Comparison of ENCODE assay signal across 21 cellular contexts in genomic region chr2:230903251-230904150, GRCh38. TPM values are rescaled to one million over a fixed set of nuclear protein-coding genes. Genes with fewer than 3 reads are reported as not detected.
DNase-seq lines count a peak whose midpoint lies in the region; ATAC-seq, FAIRE-seq and TF ChIP-seq lines count a peak whose summit lies in the region.
"Had no signal": no experiment of that assay in that cellular context is flagged by ENCODE, and none has a peak within 500 bp of the region (broad histone marks: within the 10 kb centered on the region; RNA-seq: fewer than 3 reads in every experiment).

No MANE protein-coding gene starts in this region.

- H2BK5ac ChIP-seq in H1 (ENCODE audit: low read depth, low read length) = peak overlapping the region; percentile 87; the same call in 1 of the 2 replicates

- WGBS in H1 (ENCODE audit: extremely low coverage in 1 of 2, insufficient coverage in 1 of 2, insufficient read length in 1 of 2, insufficient replicate concordance in 2 of 2, low coverage in 1 of 2, low lambda C conversion rate in 2 of 2, missing lambda C conversion rate in 1 of 2), 2 experiments = 88% methylated on average over 18 of the region's 18 CpGs; no CpG with 5 or more reads in 1 of the 2 experiments

- TF ChIP-seq EP300 in H1 (IDR thresholded peaks at IDR 0.05; ENCODE audit: borderline replicate concordance in 1 of 2, low read depth in 2 of 2, low read length in 2 of 2) = no peak

- H3K9me3 ChIP-seq in H1 (ENCODE audit: insufficient read depth in 2 of 2, low read depth in 1 of 2, low read length in 1 of 2) = no peaks in the 10 kb centered on the region

- DNase-seq in activated CD8-positive, alpha-beta T cell treated with anti-CD3 and anti-CD28 coated beads for 36 hours = no peak
- no peak for DNase-seq in activated CD8-positive, alpha-beta T cell treated with anti-CD3 and anti-CD28 coated beads, Interleukin-2, amount 10 ng/mL, durations not matched to agents 7 days and 5 days
- DNase-seq in activated CD4-positive, alpha-beta memory T cell treated with anti-CD3 and anti-CD28 coated beads, Interleukin-2, amount 10 ng/mL, durations not matched to agents 7 days and 5 days = peak; percentile 15
- no peak for DNase-seq in H1 (ENCODE audit: low read depth in 1 of 2, low spot score in 2 of 2)
- no peak for DNase-seq in foreskin keratinocyte
- DNase-seq: C1 segment of cervical spinal cord; GM23248; NCI-H1105 treated with DMSO at 0.1 percent for 48 hours; NCI-H524 treated with DMSO at 0.1 percent for 48 hours; Right ventricle myocardium superior; stimulated activated CD4-positive, alpha-beta T cell treated with anti-CD3 and anti-CD28 coated beads, Interleukin-1b, Interleukin-23, amount 100 ng/mL, for 48 hours had no signal

- no peaks in the 10 kb centered on the region for H3K36me3 ChIP-seq in H1 (ENCODE audit: control insufficient read depth in 2 of 4, insufficient read depth in 4 of 4, low read length in 3 of 4)

- peak overlapping the region; percentile 8 for H2BK120ac ChIP-seq in H1 (replicated peaks; ENCODE audit: low read depth, low read length)

- H3K27ac Mint-ChIP-seq in activated CD8-positive, alpha-beta T cell treated with anti-CD3 and anti-CD28 coated beads for 36 hours = peak overlapping the region; percentile 13
- no peak overlapping the region for H3K27ac Mint-ChIP-seq in activated CD8-positive, alpha-beta T cell treated with anti-CD3 and anti-CD28 coated beads, Interleukin-2, amount 10 ng/mL, durations not matched to agents 7 days and 5 days
- no peak overlapping the region for H3K27ac Mint-ChIP-seq in activated CD4-positive, alpha-beta memory T cell treated with anti-CD3 and anti-CD28 coated beads, Interleukin-2, amount 10 ng/mL, durations not matched to agents 7 days and 5 days
- peak overlapping the region; percentile 38 for H3K27ac Mint-ChIP-seq in stimulated activated memory B cell treated with anti-CD40 and anti-IgM and Interleukin-4, amounts not matched to agents 10 μg/mL and 1 μg/mL and 100 μg/mL, for 72 hours

- H4K8ac ChIP-seq in H1 (ENCODE audit: extremely low read depth, insufficient read depth, low read length) = no peak overlapping the region

- peaks cover 5% of the 10 kb centered on the region for H3K36me3 Mint-ChIP-seq in activated CD8-positive, alpha-beta T cell treated with anti-CD3 and anti-CD28 coated beads for 36 hours (ENCODE audit: low read depth)
- peaks cover 12% of the 10 kb centered on the region for H3K36me3 Mint-ChIP-seq in activated CD8-positive, alpha-beta T cell treated with anti-CD3 and anti-CD28 coated beads, Interleukin-2, amount 10 ng/mL, durations not matched to agents 7 days and 5 days (ENCODE audit: low read depth)
- peaks cover 4% of the 10 kb centered on the region for H3K36me3 Mint-ChIP-seq in activated CD4-positive, alpha-beta memory T cell treated with anti-CD3 and anti-CD28 coated beads, Interleukin-2, amount 10 ng/mL, durations not matched to agents 7 days and 5 days (ENCODE audit: low read depth)
- peaks cover 10% of the 10 kb centered on the region for H3K36me3 Mint-ChIP-seq in stimulated activated memory B cell treated with anti-CD40 and anti-IgM and Interleukin-4, amounts not matched to agents 10 μg/mL and 1 μg/mL and 100 μg/mL, for 72 hours

- H3K18ac ChIP-seq in H1 (ENCODE audit: extremely low read depth, low read length) = peak overlapping the region; percentile 60

- no peak overlapping the region for H4K5ac ChIP-seq in H1 (ENCODE audit: insufficient read length, low read depth, low read length)

- no peak overlapping the region for H3K9ac ChIP-seq in H1 (replicated peaks in 1 of 4; ENCODE audit: extremely low read depth in 1 of 4, low read depth in 3 of 4, low read length in 3 of 4)
- H3K9ac ChIP-seq: GM23248 had no signal

- peak overlapping the region; percentile 12 to 73; a peak in 3 of 4 replicates for H3K4me2 ChIP-seq in H1 (ENCODE audit: insufficient read depth in 1 of 2, low read depth in 2 of 2, low read length in 2 of 2)
- H3K4me2 ChIP-seq: hepatocyte had no signal

- no peak overlapping the region for H3K56ac ChIP-seq in H1 (replicated peaks; ENCODE audit: insufficient read length, low read depth, low read length)

- CTCF ChIA-PET in activated CD8-positive, alpha-beta T cell treated with anti-CD3 and anti-CD28 coated beads for 36 hours (lab: Charles Lee) = interaction anchor here (0.8 to 20.9 kb wide), 10 partner anchors 10 to 173 kb away, joined by 3 to 437 read pairs (median 6); partner anchors contain the start of gene GPR55
- CTCF ChIA-PET in activated CD8-positive, alpha-beta T cell treated with anti-CD3 and anti-CD28 coated beads, Interleukin-2, amount 10 ng/mL, durations not matched to agents 7 days and 5 days (lab: Charles Lee) = interaction anchor here (0.8 to 15.6 kb wide), 12 partner anchors 10 to 154 kb away, joined by 3 to 354 read pairs (median 8); partner anchors contain the start of genes GPR55 and ITM2C
- CTCF ChIA-PET in activated CD4-positive, alpha-beta memory T cell treated with anti-CD3 and anti-CD28 coated beads, Interleukin-2, amount 10 ng/mL, durations not matched to agents 7 days and 5 days (lab: Charles Lee) = interaction anchor here (1.1 to 11.5 kb wide), 7 partner anchors 21 to 149 kb away, joined by 3 to 230 read pairs (median 6); partner anchors contain the start of gene GPR55
- CTCF ChIA-PET in H1 (lab: Charles Lee; ENCODE audit: partially characterized antibody) = interaction anchor here (0.6 to 21.7 kb wide), 11 partner anchors 10 to 112 kb away, joined by 3 to 332 read pairs (median 4); partner anchors contain the start of gene GPR55

- no peaks in the 10 kb centered on the region for H3K27me3 Mint-ChIP-seq in activated CD8-positive, alpha-beta T cell treated with anti-CD3 and anti-CD28 coated beads for 36 hours
- H3K27me3 Mint-ChIP-seq in activated CD8-positive, alpha-beta T cell treated with anti-CD3 and anti-CD28 coated beads, Interleukin-2, amount 10 ng/mL, durations not matched to agents 7 days and 5 days (ENCODE audit: low read depth) = no peaks in the 10 kb centered on the region
- H3K27me3 Mint-ChIP-seq in activated CD4-positive, alpha-beta memory T cell treated with anti-CD3 and anti-CD28 coated beads, Interleukin-2, amount 10 ng/mL, durations not matched to agents 7 days and 5 days = peaks cover 18% of the 10 kb centered on the region
- no peaks in the 10 kb centered on the region for H3K27me3 Mint-ChIP-seq in stimulated activated memory B cell treated with anti-CD40 and anti-IgM and Interleukin-4, amounts not matched to agents 10 μg/mL and 1 μg/mL and 100 μg/mL, for 72 hours

- no peaks in the 10 kb centered on the region for H4K20me1 ChIP-seq in H1 (replicated peaks in 1 of 2; ENCODE audit: control insufficient read depth in 1 of 2, insufficient read depth in 2 of 2, low read length in 2 of 2)

- no peak overlapping the region for H3K23ac ChIP-seq in H1 (ENCODE audit: insufficient read length)

- H4K91ac ChIP-seq in H1 (replicated peaks; ENCODE audit: insufficient read length, low read length) = peak overlapping the region; percentile 6

- FAIRE-seq in H1 (lab: Jason Lieb, UNC) = no peak
- FAIRE-seq: A204.1, D721Med, keratinocyte had no signal

- no peak for ATAC-seq in activated CD8-positive, alpha-beta T cell treated with anti-CD3 and anti-CD28 coated beads for 36 hours
- ATAC-seq in activated CD8-positive, alpha-beta T cell treated with anti-CD3 and anti-CD28 coated beads, Interleukin-2, amount 10 ng/mL, durations not matched to agents 7 days and 5 days = no peak
- no peak for ATAC-seq in stimulated activated memory B cell treated with anti-CD40 and anti-IgM and Interleukin-4, amounts not matched to agents 10 μg/mL and 1 μg/mL and 100 μg/mL, for 72 hours
- ATAC-seq in foreskin keratinocyte (no peak), HG02970 (IDR thresholded peaks at IDR 0.05; ENCODE audit: low FRiP score, unreplicated experiment) (no peak), HG02981 (IDR thresholded peaks at IDR 0.05; ENCODE audit: unreplicated experiment) (no peak)

- intact Hi-C loops in activated CD8-positive, alpha-beta T cell treated with anti-CD3 and anti-CD28 coated beads for 36 hours (cut with micrococcal nuclease) = loop anchor here (5.0 kb wide), 1 partner anchor 149 kb away; no protein-coding TSS in a partner anchor

- peak overlapping the region; percentile 100 for H2BK15ac ChIP-seq in H1 (ENCODE audit: low read length)

- TF ChIP-seq POLR2A in H1 (IDR thresholded peaks at IDR 0.05; ENCODE audit: control extremely low read depth in 1 of 2, low read depth in 2 of 2, low read length in 2 of 2) = no peak

- H2AFZ ChIP-seq in H1 (ENCODE audit: low read length) = no peak overlapping the region
- H2AFZ ChIP-seq: GM23248, hepatocyte had no signal

- no peak overlapping the region for H3K4ac ChIP-seq in H1 (replicated peaks; ENCODE audit: insufficient read length, low read depth, low read length)

- H3K9me3 Mint-ChIP-seq in activated CD8-positive, alpha-beta T cell treated with anti-CD3 and anti-CD28 coated beads for 36 hours = no peaks in the 10 kb centered on the region
- H3K9me3 Mint-ChIP-seq in activated CD8-positive, alpha-beta T cell treated with anti-CD3 and anti-CD28 coated beads, Interleukin-2, amount 10 ng/mL, durations not matched to agents 7 days and 5 days (ENCODE audit: insufficient read depth) = no peaks in the 10 kb centered on the region
- no peaks in the 10 kb centered on the region for H3K9me3 Mint-ChIP-seq in activated CD4-positive, alpha-beta memory T cell treated with anti-CD3 and anti-CD28 coated beads, Interleukin-2, amount 10 ng/mL, durations not matched to agents 7 days and 5 days
- no peaks in the 10 kb centered on the region for H3K9me3 Mint-ChIP-seq in stimulated activated memory B cell treated with anti-CD40 and anti-IgM and Interleukin-4, amounts not matched to agents 10 μg/mL and 1 μg/mL and 100 μg/mL, for 72 hours

- no peak for TF ChIP-seq RAD21 in H1 (IDR thresholded peaks at IDR 0.05 in 1 of 2, conservative IDR thresholded peaks at IDR 0.05 in 1 of 2; ENCODE audit: low read depth in 2 of 2, low read length in 2 of 2)

- H2BK12ac ChIP-seq in H1 (ENCODE audit: low read depth, low read length) = peak overlapping the region; percentile 99

- peak overlapping the region; percentile 91; the same call in 1 of the 2 replicates for H2AK5ac ChIP-seq in H1 (ENCODE audit: low read depth, low read length)

- H3K4me3 ChIP-seq in H1 (ENCODE audit: extremely low read depth in 1 of 4, insufficient read depth in 2 of 4, low read depth in 3 of 4, low read length in 4 of 4) = peak overlapping the region in 1 of 4 experiments; percentile 46; a peak in 1 of 8 replicates
- H3K4me3 ChIP-seq: GM23248, hepatocyte had no signal

- no peak overlapping the region for H3K4me3 Mint-ChIP-seq in activated CD8-positive, alpha-beta T cell treated with anti-CD3 and anti-CD28 coated beads for 36 hours
- no peak overlapping the region for H3K4me3 Mint-ChIP-seq in activated CD8-positive, alpha-beta T cell treated with anti-CD3 and anti-CD28 coated beads, Interleukin-2, amount 10 ng/mL, durations not matched to agents 7 days and 5 days
- no peak overlapping the region for H3K4me3 Mint-ChIP-seq in activated CD4-positive, alpha-beta memory T cell treated with anti-CD3 and anti-CD28 coated beads, Interleukin-2, amount 10 ng/mL, durations not matched to agents 7 days and 5 days
- H3K4me3 Mint-ChIP-seq in stimulated activated memory B cell treated with anti-CD40 and anti-IgM and Interleukin-4, amounts not matched to agents 10 μg/mL and 1 μg/mL and 100 μg/mL, for 72 hours = no peak overlapping the region

- H3K27me3 ChIP-seq in H1 (replicated peaks in 1 of 4; ENCODE audit: control insufficient read depth in 3 of 4, extremely low read depth in 1 of 4, insufficient read depth in 3 of 4, low read length in 3 of 4) (peaks cover 0 to 13% (median 0%) of the 10 kb centered on the region in 4 experiments; a peak in 3 of 7 replicates), foreskin keratinocyte (peaks cover 20% of the 10 kb centered on the region)

- H3K79me1 ChIP-seq in H1 (ENCODE audit: low read depth, low read length) = no peaks in the 10 kb centered on the region

- H3K27ac ChIP-seq in H1 (ENCODE audit: low read depth, low read length) = no peak overlapping the region
- H3K27ac ChIP-seq in foreskin keratinocyte = no peak overlapping the region
- H3K27ac ChIP-seq: GM23248, hepatocyte had no signal

- POLR2A ChIA-PET in activated CD8-positive, alpha-beta T cell treated with anti-CD3 and anti-CD28 coated beads for 36 hours (lab: Charles Lee) = interaction anchor here (1.9 kb wide), 1 partner anchor 82 kb away, joined by 11 read pairs; no protein-coding TSS in a partner anchor
- POLR2A ChIA-PET in activated CD8-positive, alpha-beta T cell treated with anti-CD3 and anti-CD28 coated beads, Interleukin-2, amount 10 ng/mL, durations not matched to agents 7 days and 5 days (lab: Charles Lee) = interaction anchor here (1.2 to 2.4 kb wide), 3 partner anchors 22 to 85 kb away, joined by 3 to 11 read pairs (median 5); partner anchors contain the start of genes GPR55 and ITM2C
- POLR2A ChIA-PET in activated CD4-positive, alpha-beta memory T cell treated with anti-CD3 and anti-CD28 coated beads, Interleukin-2, amount 10 ng/mL, durations not matched to agents 7 days and 5 days (lab: Charles Lee) = interaction anchor here (0.7 to 6.0 kb wide), 3 partner anchors 21 to 89 kb away, joined by 3 to 51 read pairs (median 4); partner anchors contain the start of gene GPR55
- POLR2A ChIA-PET in H1 (lab: Charles Lee; ENCODE audit: partially characterized antibody) = interaction anchor here (0.9 to 1.8 kb wide), 4 partner anchors 9 to 81 kb away, joined by 3 to 6 read pairs (median 4); no protein-coding TSS in a partner anchor

- H3K14ac ChIP-seq in H1 (ENCODE audit: insufficient read length) = no peak overlapping the region

- peaks cover 7 to 32% (median 18%) of the 10 kb centered on the region in 4 experiments for H3K4me1 ChIP-seq in H1 (replicated peaks in 1 of 4; ENCODE audit: control insufficient read depth in 3 of 4, insufficient read depth in 4 of 4, low read length in 3 of 4)
- peaks cover 3% of the 10 kb centered on the region for H3K4me1 ChIP-seq in foreskin keratinocyte

- TF ChIP-seq CTCF in activated CD8-positive, alpha-beta T cell treated with anti-CD3 and anti-CD28 coated beads for 36 hours (IDR thresholded peaks at IDR 0.05) = no peak
- no peak for TF ChIP-seq CTCF in H1 (IDR thresholded peaks at IDR 0.05; ENCODE audit: control extremely low read depth in 1 of 3, insufficient read depth in 1 of 3, low read depth in 1 of 3, low read length in 3 of 3)
- TF ChIP-seq CTCF in foreskin keratinocyte (conservative IDR thresholded peaks at IDR 0.05) = no peak

- peak overlapping the region; percentile 38; the same call in 1 of the 2 replicates for H2BK20ac ChIP-seq in H1 (ENCODE audit: low read length)

- peaks cover 72% of the 10 kb centered on the region for H3K4me1 Mint-ChIP-seq in activated CD8-positive, alpha-beta T cell treated with anti-CD3 and anti-CD28 coated beads for 36 hours (ENCODE audit: low read depth)
- peaks cover 42% of the 10 kb centered on the region for H3K4me1 Mint-ChIP-seq in activated CD8-positive, alpha-beta T cell treated with anti-CD3 and anti-CD28 coated beads, Interleukin-2, amount 10 ng/mL, durations not matched to agents 7 days and 5 days (ENCODE audit: low read depth)
- peaks cover 50% of the 10 kb centered on the region for H3K4me1 Mint-ChIP-seq in activated CD4-positive, alpha-beta memory T cell treated with anti-CD3 and anti-CD28 coated beads, Interleukin-2, amount 10 ng/mL, durations not matched to agents 7 days and 5 days
- H3K4me1 Mint-ChIP-seq in stimulated activated memory B cell treated with anti-CD40 and anti-IgM and Interleukin-4, amounts not matched to agents 10 μg/mL and 1 μg/mL and 100 μg/mL, for 72 hours = peaks cover 53% of the 10 kb centered on the region

- no peaks in the 10 kb centered on the region for H3K79me2 ChIP-seq in H1 (ENCODE audit: control insufficient read depth in 1 of 2, insufficient read depth in 2 of 2, low read length in 2 of 2)
- H3K79me2 ChIP-seq: hepatocyte had no signal

- H3K23me2 ChIP-seq in H1 (ENCODE audit: low read depth, low read length) = no peaks in the 10 kb centered on the region

RNA-seq across cellular contexts. Expression of gene GPR55, which starts 21.5 kb away (rescaled TPM):
- 1 to 10 TPM; 5.0 to 5.3 TPM for total RNA-seq in activated CD8-positive, alpha-beta T cell treated with anti-CD3 and anti-CD28 coated beads for 36 hours
- 10 to 100 TPM; 12.3 to 12.5 TPM for total RNA-seq in activated CD8-positive, alpha-beta T cell treated with anti-CD3 and anti-CD28 coated beads, Interleukin-2, amount 10 ng/mL, durations not matched to agents 7 days and 5 days
- total RNA-seq in activated CD4-positive, alpha-beta memory T cell treated with anti-CD3 and anti-CD28 coated beads, Interleukin-2, amount 10 ng/mL, durations not matched to agents 7 days and 5 days = 1 to 10 TPM; 7.3 to 7.4 TPM
- total RNA-seq in H1 (2021; fragmentation: NEBNext Ultra II Directional; extraction: Animal tissue kit (Norgen Biotek cat#: 25700)) = not detected in 2 replicates
- polyA plus RNA-seq in H1 (2011; rRNA removed) = not detected in 2 replicates
- not detected for polyA plus RNA-seq in H1 (2011; cell fraction: cytosol; rRNA removed)
- polyA plus RNA-seq in H1 (2011; cell fraction: nucleus; rRNA removed) = not detected
- polyA plus RNA-seq in H1 (2012, experiment 1 of 2) = not detected in 4 replicates
- polyA plus RNA-seq in H1 (2012, experiment 2 of 2) = not detected
- polyA plus RNA-seq in H1 (2013, experiment 1 of 2) = not detected
- polyA plus RNA-seq in H1 (2013, experiment 2 of 2) = not detected
- not detected in 2 replicates for polyA minus RNA-seq in H1 (2011; rRNA and poly(A)+ RNA removed)
- polyA minus RNA-seq in H1 (2011; cell fraction: cytosol; rRNA and poly(A)+ RNA removed) = not detected
- polyA minus RNA-seq in H1 (2011; cell fraction: nucleus; rRNA and poly(A)+ RNA removed) = not detected
- total RNA-seq in foreskin keratinocyte = not detected in 2 replicates
- polyA plus RNA-seq in foreskin keratinocyte = not detected in 2 replicates
- total RNA-seq: fibroblast of villous mesenchyme, GM23248, lung microvascular endothelial cell, osteoblast, Right ventricle myocardium superior had no signal
- polyA plus RNA-seq: hepatocyte, keratinocyte had no signal

RNA-seq across cellular contexts. Expression of gene ITM2C, which starts 38.8 kb away (rescaled TPM):
- total RNA-seq in activated CD8-positive, alpha-beta T cell treated with anti-CD3 and anti-CD28 coated beads for 36 hours = 10 to 100 TPM; 43.2 to 43.4 TPM
- 10 to 100 TPM; 77.2 to 79.5 TPM for total RNA-seq in activated CD8-positive, alpha-beta T cell treated with anti-CD3 and anti-CD28 coated beads, Interleukin-2, amount 10 ng/mL, durations not matched to agents 7 days and 5 days
- total RNA-seq in activated CD4-positive, alpha-beta memory T cell treated with anti-CD3 and anti-CD28 coated beads, Interleukin-2, amount 10 ng/mL, durations not matched to agents 7 days and 5 days = 10 to 100 TPM; 25.4 to 26.8 TPM
- 362 and 367 TPM in 2 replicates for total RNA-seq in H1 (2021; fragmentation: NEBNext Ultra II Directional; extraction: Animal tissue kit (Norgen Biotek cat#: 25700))
- polyA plus RNA-seq in H1 (2011; rRNA removed) (742 and 889 TPM in 2 replicates), foreskin keratinocyte (53.7 and 56.0 TPM in 2 replicates)
- polyA plus RNA-seq in H1 (2011; cell fraction: cytosol; rRNA removed) = 714 TPM
- polyA plus RNA-seq in H1 (2011; cell fraction: nucleus; rRNA removed) = 967 TPM
- 466 to 565 TPM (median 504 TPM) in 4 replicates for polyA plus RNA-seq in H1 (2012, experiment 1 of 2)
- 396 TPM for polyA plus RNA-seq in H1 (2012, experiment 2 of 2)
- 442 TPM for polyA plus RNA-seq in H1 (2013, experiment 1 of 2)
- polyA plus RNA-seq in H1 (2013, experiment 2 of 2) = 531 TPM
- 807 and 840 TPM in 2 replicates for polyA minus RNA-seq in H1 (2011; rRNA and poly(A)+ RNA removed)
- 239 TPM for polyA minus RNA-seq in H1 (2011; cell fraction: cytosol; rRNA and poly(A)+ RNA removed)
- 131 TPM for polyA minus RNA-seq in H1 (2011; cell fraction: nucleus; rRNA and poly(A)+ RNA removed)
- 51.2 and 51.6 TPM in 2 replicates for total RNA-seq in foreskin keratinocyte

Comparison
In these comparisons a context has a peak if more than half of its experiments do, and no peak if none do; other contexts are left out.
1. H3K27ac Mint-ChIP-seq: peak in activated CD8-positive, alpha-beta T cell treated with anti-CD3 and anti-CD28 coated beads for 36 hours (single experiment) and stimulated activated memory B cell treated with anti-CD40 and anti-IgM and Interleukin-4, amounts not matched to agents 10 μg/mL and 1 μg/mL and 100 μg/mL, for 72 hours (single experiment); none in activated CD8-positive, alpha-beta T cell treated with anti-CD3 and anti-CD28 coated beads, Interleukin-2, amount 10 ng/mL, durations not matched to agents 7 days and 5 days (single experiment) and activated CD4-positive, alpha-beta memory T cell treated with anti-CD3 and anti-CD28 coated beads, Interleukin-2, amount 10 ng/mL, durations not matched to agents 7 days and 5 days (single experiment).